In the genomic region with DNA sequence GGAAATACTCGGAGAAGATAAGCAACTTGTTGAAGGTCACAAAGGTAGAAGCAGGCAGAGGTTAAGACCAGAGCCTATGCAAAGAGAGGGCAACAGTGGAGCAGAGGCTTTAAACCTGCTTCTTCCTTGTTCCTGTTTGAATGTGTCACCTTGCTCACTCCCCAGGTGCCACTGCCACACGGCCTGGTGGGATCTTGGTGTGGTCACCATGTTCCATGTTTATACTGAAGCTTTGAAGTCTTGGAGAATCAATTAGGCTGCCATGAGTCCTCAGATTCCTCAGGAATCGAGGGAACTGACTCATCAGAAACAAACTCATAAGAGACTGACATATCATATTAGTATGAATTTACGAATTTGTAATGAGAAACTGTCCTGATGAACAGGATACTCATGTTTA, we compare ENCODE assay signal across 30 cellular contexts. TPM values are rescaled to one million over a fixed set of nuclear protein-coding genes. Genes with fewer than 3 reads are reported as not detected.
A peak's percentile ranks its signal among the peaks of the same experiment; 100 is the strongest.
DNase-seq lines count a peak whose midpoint lies in the region; ATAC-seq, FAIRE-seq and TF ChIP-seq lines count a peak whose summit lies in the region.
"Had no signal": no experiment of that assay in that cellular context is flagged by ENCODE, and none has a peak within 500 bp of the region (broad histone marks: within the 10 kb centered on the region; RNA-seq: fewer than 3 reads in every experiment).

No MANE protein-coding gene starts in this region.

- H3K9me2 ChIP-seq in Loucy (replicated peaks; ENCODE audit: low read depth, low read length), result no peaks in the 10 kb centered on the region

- H3K27ac Mint-ChIP-seq in nephron progenitor cell, result peak overlapping the region; percentile 90
- H3K27ac Mint-ChIP-seq: CD4-positive, alpha-beta T cell; HFFc6; IgD-negative memory B cell had no signal

- H2BK12ac ChIP-seq in H1 (ENCODE audit: low read depth, low read length), result peak overlapping the region; percentile 51; the same call in 1 of the 2 replicates

- 79% methylated on average over 4 of the region's 4 CpGs; no CpG with 5 or more reads in 1 of the 2 experiments for WGBS in H1 (ENCODE audit: extremely low coverage in 1 of 2, insufficient coverage in 1 of 2, insufficient read length in 1 of 2, insufficient replicate concordance in 2 of 2, low coverage in 1 of 2, low lambda C conversion rate in 2 of 2, missing lambda C conversion rate in 1 of 2), 2 experiments

- H3K79me2 ChIP-seq in Loucy (ENCODE audit: insufficient read depth, low read length), result no peaks in the 10 kb centered on the region
- no peaks in the 10 kb centered on the region for H3K79me2 ChIP-seq in H1 (ENCODE audit: control insufficient read depth in 1 of 2, insufficient read depth in 2 of 2, low read length in 2 of 2)

- peaks cover 4% of the 10 kb centered on the region; the same call in 1 of the 2 replicates for H3F3A ChIP-seq in Loucy (ENCODE audit: low read depth)

- H2AK5ac ChIP-seq in H1 (ENCODE audit: low read depth, low read length), result no peak overlapping the region

- POLR2A ChIA-PET in H1 (lab: Charles Lee; ENCODE audit: partially characterized antibody), result interaction anchor here (1.1 kb wide), 1 partner anchor 22 kb away, joined by 3 read pairs; no protein-coding TSS in a partner anchor

- H3K4me1 Mint-ChIP-seq in nephron progenitor cell, result peaks cover 77% of the 10 kb centered on the region

- no peak overlapping the region for H3K4ac ChIP-seq in H1 (replicated peaks; ENCODE audit: insufficient read length, low read depth, low read length)

- H3K4me2 ChIP-seq in Loucy (ENCODE audit: low read depth, low read length, poor library complexity, severe bottlenecking) (peak overlapping the region; percentile 9), H1 (ENCODE audit: insufficient read depth in 1 of 2, low read depth in 2 of 2, low read length in 2 of 2) (no peak overlapping the region)

- H3K4me3 ChIP-seq in Loucy (ENCODE audit: low read length, poor library complexity, severe bottlenecking) (no peak overlapping the region), H1 (ENCODE audit: extremely low read depth in 1 of 4, insufficient read depth in 2 of 4, low read depth in 3 of 4, low read length in 4 of 4) (no peak overlapping the region)
- H3K4me3 ChIP-seq: BLaER1 treated with 17β-estradiol and CSF1 and Interleukin-3, amounts not matched to agents 10 nM and 100 nM had no signal

- TF ChIP-seq EP300 in H1 (IDR thresholded peaks at IDR 0.05; ENCODE audit: borderline replicate concordance in 1 of 2, low read depth in 2 of 2, low read length in 2 of 2), result no peak

- no peak overlapping the region for H3K23ac ChIP-seq in H1 (ENCODE audit: insufficient read length)

- no peaks in the 10 kb centered on the region for H3K9me3 Mint-ChIP-seq in nephron progenitor cell
- H3K9me3 Mint-ChIP-seq: CD4-positive, alpha-beta T cell; HFFc6; IgD-negative memory B cell had no signal

- TF ChIP-seq RAD21 in H1 (IDR thresholded peaks at IDR 0.05 in 1 of 2, conservative IDR thresholded peaks at IDR 0.05 in 1 of 2; ENCODE audit: low read depth in 2 of 2, low read length in 2 of 2), result no peak

- no peak for TF ChIP-seq POLR2A in H1 (IDR thresholded peaks at IDR 0.05; ENCODE audit: control extremely low read depth in 1 of 2, low read depth in 2 of 2, low read length in 2 of 2)

- H3K9me3 ChIP-seq in Loucy (ENCODE audit: insufficient read depth, low read depth, low read length), result no peaks in the 10 kb centered on the region
- H3K9me3 ChIP-seq in H1 (ENCODE audit: insufficient read depth in 2 of 2, low read depth in 1 of 2, low read length in 1 of 2), result no peaks in the 10 kb centered on the region
- H3K9me3 ChIP-seq: BLaER1 treated with 17β-estradiol and CSF1 and Interleukin-3, amounts not matched to agents 10 nM and 100 nM had no signal

- H3K36me3 ChIP-seq in Loucy (ENCODE audit: insufficient read depth, low read length), result no peaks in the 10 kb centered on the region
- no peaks in the 10 kb centered on the region for H3K36me3 ChIP-seq in H1 (ENCODE audit: control insufficient read depth in 2 of 4, insufficient read depth in 4 of 4, low read length in 3 of 4)
- H3K36me3 ChIP-seq: BLaER1 treated with 17β-estradiol and CSF1 and Interleukin-3, amounts not matched to agents 10 nM and 100 nM had no signal

- no peak overlapping the region for H4K5ac ChIP-seq in H1 (ENCODE audit: insufficient read length, low read depth, low read length)

- no peak overlapping the region for H4K8ac ChIP-seq in H1 (ENCODE audit: extremely low read depth, insufficient read depth, low read length)

- no peak for ATAC-seq in GM21381 (IDR thresholded peaks at IDR 0.05; ENCODE audit: unreplicated experiment)
- no peak for ATAC-seq in GM21576 (IDR thresholded peaks at IDR 0.05; ENCODE audit: unreplicated experiment)

- H2AFZ ChIP-seq in Loucy (ENCODE audit: low read length) (peak overlapping the region; percentile 16; the same call in 1 of the 2 replicates), H1 (ENCODE audit: low read length) (no peak overlapping the region)

- H3K36me3 Mint-ChIP-seq in nephron progenitor cell (ENCODE audit: low read depth), result no peaks in the 10 kb centered on the region
- H3K36me3 Mint-ChIP-seq: IgD-negative memory B cell had no signal

- no peak for TF ChIP-seq CTCF in Loucy (conservative IDR thresholded peaks at IDR 0.05; ENCODE audit: low read length)
- TF ChIP-seq CTCF in H1 (IDR thresholded peaks at IDR 0.05; ENCODE audit: control extremely low read depth in 1 of 3, insufficient read depth in 1 of 3, low read depth in 1 of 3, low read length in 3 of 3), result no peak
- TF ChIP-seq CTCF in nephron progenitor cell (IDR thresholded peaks at IDR 0.05), result no peak

- no peaks in the 10 kb centered on the region for H4K20me1 ChIP-seq in Loucy (ENCODE audit: insufficient read depth, low read length, poor library complexity, severe bottlenecking)
- H4K20me1 ChIP-seq in H1 (replicated peaks in 1 of 2; ENCODE audit: control insufficient read depth in 1 of 2, insufficient read depth in 2 of 2, low read length in 2 of 2), result no peaks in the 10 kb centered on the region
- H4K20me1 ChIP-seq: BLaER1 treated with 17β-estradiol and CSF1 and Interleukin-3, amounts not matched to agents 10 nM and 100 nM had no signal

- DNase-seq in HCEC 1CT (peak; percentile 8), H1 (ENCODE audit: low read depth in 1 of 2, low spot score in 2 of 2) (no peak), nephron progenitor cell (no peak), NOMO-1 (lab: John Stamatoyannopoulos, UW; ENCODE audit: unreplicated experiment in 2 of 2) (no peak), HuH-7.5 (ENCODE audit: low spot score) (no peak)
- DNase-seq: AML-193; CD4-positive, alpha-beta T cell; DMS79; EL; GF-D8; H7; HFFc6; NCI-H1092; NCI-H1436; NCI-H187 treated with DMSO at 0.1 percent for 48 hours; NCI-H2107; NCI-H524; NCI-H774; SHP77; T-helper 1 cell had no signal

- no peak overlapping the region for H4K91ac ChIP-seq in H1 (replicated peaks; ENCODE audit: insufficient read length, low read length)

- H3K27ac ChIP-seq in H1 (ENCODE audit: low read depth, low read length), result no peak overlapping the region
- H3K27ac ChIP-seq: BLaER1 treated with 17β-estradiol and CSF1 and Interleukin-3, amounts not matched to agents 10 nM and 100 nM; RWPE1 had no signal

- H3K27me3 ChIP-seq in Loucy (ENCODE audit: insufficient read depth, low read length, poor library complexity, severe bottlenecking), result no peaks in the 10 kb centered on the region
- H3K27me3 ChIP-seq in H1 (replicated peaks in 1 of 4; ENCODE audit: control insufficient read depth in 3 of 4, extremely low read depth in 1 of 4, insufficient read depth in 3 of 4, low read length in 3 of 4), result no peaks in the 10 kb centered on the region
- H3K27me3 ChIP-seq: BLaER1 treated with 17β-estradiol and CSF1 and Interleukin-3, amounts not matched to agents 10 nM and 100 nM had no signal

- no peak overlapping the region for H2BK120ac ChIP-seq in H1 (replicated peaks; ENCODE audit: low read depth, low read length)

- FAIRE-seq in H1 (lab: Jason Lieb, UNC), result no peak
- FAIRE-seq: A204.1, GM12891, GM19239 had no signal

- H2BK20ac ChIP-seq in H1 (ENCODE audit: low read length), result no peak overlapping the region

- H2BK15ac ChIP-seq in H1 (ENCODE audit: low read length), result no peak overlapping the region

- H3K56ac ChIP-seq in H1 (replicated peaks; ENCODE audit: insufficient read length, low read depth, low read length), result no peak overlapping the region

- H3K18ac ChIP-seq in H1 (ENCODE audit: extremely low read depth, low read length), result peak overlapping the region; percentile 54; the same call in 1 of the 2 replicates

- no peaks in the 10 kb centered on the region for H3K79me1 ChIP-seq in H1 (ENCODE audit: low read depth, low read length)

- no peaks in the 10 kb centered on the region; the same call in 1 of the 2 replicates for H3K23me2 ChIP-seq in H1 (ENCODE audit: low read depth, low read length)

- H3K27me3 Mint-ChIP-seq in nephron progenitor cell (ENCODE audit: low read depth, poor library complexity), result peaks cover 22% of the 10 kb centered on the region

- H2BK5ac ChIP-seq in H1 (ENCODE audit: low read depth, low read length), result no peak overlapping the region

- H3K4me1 ChIP-seq in Loucy (ENCODE audit: insufficient read depth, low read length, poor library complexity, severe bottlenecking) (peaks cover 76% of the 10 kb centered on the region), H1 (replicated peaks in 1 of 4; ENCODE audit: control insufficient read depth in 3 of 4, insufficient read depth in 4 of 4, low read length in 3 of 4) (peaks cover 0 to 6% (median 2%) of the 10 kb centered on the region in 4 experiments; a peak in 3 of 7 replicates)

- no peak overlapping the region for H3K14ac ChIP-seq in H1 (ENCODE audit: insufficient read length)

- H3K4me3 Mint-ChIP-seq in nephron progenitor cell, result no peak overlapping the region
- H3K4me3 Mint-ChIP-seq: CD4-positive, alpha-beta T cell; HFFc6; IgD-negative memory B cell had no signal

- CTCF ChIA-PET in H1 (lab: Charles Lee; ENCODE audit: partially characterized antibody), result interaction anchor here (1.3 to 5.1 kb wide), 3 partner anchors 7 to 106 kb away, joined by 3 to 36 read pairs (median 24); no protein-coding TSS in a partner anchor

- H3K9ac ChIP-seq in Loucy (ENCODE audit: low read depth, low read length, poor library complexity, severe bottlenecking), result peak overlapping the region; percentile 40
- no peak overlapping the region for H3K9ac ChIP-seq in H1 (replicated peaks in 1 of 4; ENCODE audit: extremely low read depth in 1 of 4, low read depth in 3 of 4, low read length in 3 of 4)
- H3K9ac ChIP-seq: BLaER1 treated with 17β-estradiol and CSF1 and Interleukin-3, amounts not matched to agents 10 nM and 100 nM had no signal

TF ChIP-seq in H1, 55 proteins besides CTCF, POLR2A, EP300 and RAD21 (continues in another document):
- TF ChIP-seq SP2 (IDR thresholded peaks at IDR 0.05; ENCODE audit: low read length), result no peak

RNA-seq across cellular contexts. Expression of a gene that starts 46.8 kb away (rescaled TPM):
- 3.1 and 3.6 TPM in 2 replicates for total RNA-seq in H1 (2021; fragmentation: NEBNext Ultra II Directional; extraction: Animal tissue kit (Norgen Biotek cat#: 25700))
- polyA plus RNA-seq in H1 (2011; rRNA removed), result 1.2 and 2.2 TPM in 2 replicates
- 2.0 TPM for polyA plus RNA-seq in H1 (2011; cell fraction: cytosol; rRNA removed)
- polyA plus RNA-seq in H1 (2011; cell fraction: nucleus; rRNA removed), result 6.2 TPM
- 1.1 to 3.1 TPM (median 2.0 TPM) in 4 replicates for polyA plus RNA-seq in H1 (2012, experiment 1 of 2)
- 5.0 TPM for polyA plus RNA-seq in H1 (2012, experiment 2 of 2)
- polyA plus RNA-seq in H1 (2013, experiment 1 of 2), result 2.8 TPM
- polyA plus RNA-seq in H1 (2013, experiment 2 of 2), result 2.0 TPM
- 1.9 and 3.2 TPM in 2 replicates for polyA minus RNA-seq in H1 (2011; rRNA and poly(A)+ RNA removed)
- polyA minus RNA-seq in H1 (2011; cell fraction: cytosol; rRNA and poly(A)+ RNA removed), result 1.9 TPM
- polyA minus RNA-seq in H1 (2011; cell fraction: nucleus; rRNA and poly(A)+ RNA removed), result 4.0 TPM
- total RNA-seq: HFFc6, SK-MEL-5 had no signal
- polyA plus RNA-seq: IgD-negative memory B cell had no signal
